30 cellular contexts compared by ENCODE assay signal in genomic region chr12:65472079-65472478, GRCh38.
"Had no signal": no experiment of that assay in that cellular context is flagged by ENCODE, and none has a peak within 500 bp of the region (broad histone marks: within the 10 kb centered on the region; RNA-seq: fewer than 3 reads in every experiment).

No MANE protein-coding gene starts in this region.

- H3K9me3 ChIP-seq: left lung, lower lobe of right lung, neutrophil, pancreas, prostate gland, spleen, suprapubic skin, thoracic aorta, tibial artery, upper lobe of right lung had no signal

- H3K27ac Mint-ChIP-seq: naive thymus-derived CD8-positive, alpha-beta T cell; nephron progenitor cell; neural progenitor cell; stimulated activated effector memory CD8-positive, alpha-beta T cell treated with anti-CD3 and anti-CD28 coated beads, Interleukin-12 subunit alpha, Interleukin-12 subunit beta, amount 100 ng/mL, for 72 hours; stimulated activated naive CD8-positive, alpha-beta T cell treated with anti-CD3 and anti-CD28 coated beads, Interleukin-15, Interleukin-2, amounts not matched to agents 100 ng/mL and 50 ng/mL, for 24 hours had no signal

- H3K4me1 Mint-ChIP-seq: naive thymus-derived CD8-positive, alpha-beta T cell; stimulated activated effector memory CD8-positive, alpha-beta T cell treated with anti-CD3 and anti-CD28 coated beads, Interleukin-12 subunit alpha, Interleukin-12 subunit beta, amount 100 ng/mL, for 72 hours had no signal

- H3K36me3 ChIP-seq: left lung, lower lobe of right lung, neural progenitor cell, neutrophil, pancreas, prostate gland, spleen, suprapubic skin, thoracic aorta, tibial artery, upper lobe of right lung had no signal

- H3K9me3 Mint-ChIP-seq: naive thymus-derived CD8-positive, alpha-beta T cell; nephron progenitor cell; neural progenitor cell; stimulated activated naive CD8-positive, alpha-beta T cell treated with anti-CD3 and anti-CD28 coated beads, Interleukin-15, Interleukin-2, amounts not matched to agents 100 ng/mL and 50 ng/mL, for 24 hours had no signal

- H2AFZ ChIP-seq: neural progenitor cell had no signal

- FAIRE-seq: islet of Langerhans, kidney, pancreas, urothelium cell line had no signal

- DNase-seq: hippocampal formation; kidney; left colon; left lung; lower lobe of right lung; mammary epithelial cell; mesenchymal stem cell; naive thymus-derived CD8-positive, alpha-beta T cell; nephron progenitor cell; pancreas; posterior cingulate gyrus; retina; right cardiac atrium; spleen; stimulated activated CD4-positive, alpha-beta T cell treated with anti-CD3 and anti-CD28 coated beads, Interleukin-4, amount 100 ng/mL, for 24 hours; stimulated activated naive CD4-positive, alpha-beta T cell; tibial artery; trophoblast cell; upper lobe of right lung had no signal

- H3K27ac ChIP-seq: left lung, lower lobe of right lung, neural progenitor cell, neutrophil, pancreas, prostate gland, skin epidermis, spleen, suprapubic skin, thoracic aorta, tibial artery, upper lobe of right lung had no signal

- H3K4me3 ChIP-seq: left lung, lower lobe of right lung, neural progenitor cell, pancreas, prostate gland, skin epidermis, spleen, suprapubic skin, thoracic aorta, tibial artery, upper lobe of right lung had no signal

- H3K4me2 ChIP-seq: neural progenitor cell had no signal

- H3K4me3 Mint-ChIP-seq: naive thymus-derived CD8-positive, alpha-beta T cell; nephron progenitor cell; neural progenitor cell; stimulated activated effector memory CD8-positive, alpha-beta T cell treated with anti-CD3 and anti-CD28 coated beads, Interleukin-12 subunit alpha, Interleukin-12 subunit beta, amount 100 ng/mL, for 72 hours; stimulated activated naive CD8-positive, alpha-beta T cell treated with anti-CD3 and anti-CD28 coated beads, Interleukin-15, Interleukin-2, amounts not matched to agents 100 ng/mL and 50 ng/mL, for 24 hours had no signal

- H3K36me3 Mint-ChIP-seq: naive thymus-derived CD8-positive, alpha-beta T cell; neural progenitor cell; stimulated activated effector memory CD8-positive, alpha-beta T cell treated with anti-CD3 and anti-CD28 coated beads, Interleukin-12 subunit alpha, Interleukin-12 subunit beta, amount 100 ng/mL, for 72 hours had no signal

- H3K9ac ChIP-seq: neural progenitor cell had no signal

- H3K27me3 ChIP-seq: left lung, neural progenitor cell, neutrophil, pancreas, spleen, suprapubic skin, tibial artery, upper lobe of right lung had no signal

- ATAC-seq: left colon; left lung; lower lobe of right lung; naive thymus-derived CD8-positive, alpha-beta T cell; pancreas; right cardiac atrium; sciatic nerve; stimulated activated effector memory CD8-positive, alpha-beta T cell treated with anti-CD3 and anti-CD28 coated beads, Interleukin-12 subunit alpha, Interleukin-12 subunit beta, amount 100 ng/mL, for 72 hours; upper lobe of right lung had no signal

- H3K4me1 ChIP-seq: left lung, lower lobe of right lung, neural progenitor cell, pancreas, prostate gland, spleen, suprapubic skin, tibial artery, upper lobe of right lung had no signal
